ENCODE assay signal across 9 cellular contexts in genomic region chr5:73160239-73160671, GRCh38. TPM values are rescaled to one million over a fixed set of nuclear protein-coding genes. Genes with fewer than 3 reads are reported as not detected.
DNase-seq lines count a peak whose midpoint lies in the region; ATAC-seq and TF ChIP-seq lines count a peak whose summit lies in the region.
"Had no signal": no experiment of that assay in that cellular context is flagged by ENCODE, and none has a peak within 500 bp of the region (broad histone marks: within the 10 kb centered on the region; RNA-seq: fewer than 3 reads in every experiment).

No MANE protein-coding gene starts in this region.

- intact Hi-C loops in head of caudate nucleus (cut with DNase I) (no loop called here), spleen (cut with DNase I; ENCODE audit: low total_unique reads) (no loop called here), body of pancreas (cut with DNase I) (no loop called here)

- no peaks in the 10 kb centered on the region for H3K36me3 ChIP-seq in spleen
- no peaks in the 10 kb centered on the region for H3K36me3 ChIP-seq in body of pancreas (replicated peaks in 1 of 2; ENCODE audit: insufficient read depth in 1 of 2, low read depth in 2 of 2)

- no peaks in the 10 kb centered on the region for H3K9me3 Mint-ChIP-seq in activated naive CD8-positive, alpha-beta T cell (ENCODE audit: low read depth)

- H3K4me3 ChIP-seq in spleen (no peak overlapping the region), body of pancreas (no peak overlapping the region)

- no peaks in the 10 kb centered on the region for H3K9me3 ChIP-seq in spleen
- no peaks in the 10 kb centered on the region for H3K9me3 ChIP-seq in body of pancreas

- DNase-seq in A172 (ENCODE audit: low spot score) (peak; percentile 13), MV-4-11 (lab: John Stamatoyannopoulos, UW) (peak; percentile 98), head of caudate nucleus (no peak), spleen (no peak), body of pancreas (no peak)

- peaks cover 0 to 16% (median 3%) of the 10 kb centered on the region in 6 donors for H3K4me1 ChIP-seq in spleen
- no peaks in the 10 kb centered on the region for H3K4me1 ChIP-seq in body of pancreas

- H3K4me3 Mint-ChIP-seq in activated naive CD8-positive, alpha-beta T cell = peak overlapping the region; percentile 25

- no peak overlapping the region for H3K27ac ChIP-seq in spleen
- no peak overlapping the region for H3K27ac ChIP-seq in body of pancreas

- ATAC-seq in GM21381 (IDR thresholded peaks at IDR 0.05; ENCODE audit: unreplicated experiment) = peak; percentile 95
- ATAC-seq in HG02571 (IDR thresholded peaks at IDR 0.05; ENCODE audit: unreplicated experiment) = no peak
- ATAC-seq in body of pancreas = no peak

- no peak for TF ChIP-seq POLR2A in spleen (IDR thresholded peaks at IDR 0.05)
- no peak for TF ChIP-seq POLR2A in body of pancreas (IDR thresholded peaks at IDR 0.05)

- H3K4me1 Mint-ChIP-seq in activated naive CD8-positive, alpha-beta T cell (ENCODE audit: low read depth) = peaks cover 35% of the 10 kb centered on the region

- WGBS in spleen, 5 donors = 16 to 35% (median 24%) methylated on average over 4 of the region's 4 CpGs
- WGBS in body of pancreas, 2 donors = 65 to 68% methylated on average over 4 of the region's 4 CpGs

- H3K27ac Mint-ChIP-seq in activated naive CD8-positive, alpha-beta T cell = peak overlapping the region; percentile 5

- H3K27me3 ChIP-seq in spleen (replicated peaks in 1 of 7) = peaks cover 0 to 91% (median 12%) of the 10 kb centered on the region in 7 donors
- H3K27me3 ChIP-seq in body of pancreas = no peaks in the 10 kb centered on the region

- peaks cover 49% of the 10 kb centered on the region for H3K27me3 Mint-ChIP-seq in activated naive CD8-positive, alpha-beta T cell

- no peaks in the 10 kb centered on the region for H3K36me3 Mint-ChIP-seq in activated naive CD8-positive, alpha-beta T cell

- TF ChIP-seq CTCF in spleen (IDR thresholded peaks at IDR 0.05 in 8 of 11, conservative IDR thresholded peaks at IDR 0.05 in 3 of 11) (no peak), body of pancreas (IDR thresholded peaks at IDR 0.05) (no peak)

RNA-seq across cellular contexts. Expression of gene TMEM174, which starts 12.7 kb away (rescaled TPM):
- total RNA-seq in A172 (2014; rRNA removed; shearing (Covaris generic)) = not detected in 2 replicates
- not detected for total RNA-seq in spleen
- polyA plus RNA-seq in spleen = not detected
- not detected for total RNA-seq in body of pancreas
- total RNA-seq: mononuclear cell had no signal

RNA-seq across cellular contexts. Expression of gene TMEM171, which starts 39.9 kb away (rescaled TPM):
- 15.7 and 23.5 TPM in 2 replicates for total RNA-seq in A172 (2014; rRNA removed; shearing (Covaris generic))
- total RNA-seq in spleen (10 to 100 TPM; 11.5 to 38.0 (median 23.3) TPM), body of pancreas (1 to 10 TPM in 1 of 2 donors, not detected in 1; 1.8 TPM)
- 1 to 10 TPM; 1.9 to 9.1 (median 2.6) TPM for polyA plus RNA-seq in spleen
- total RNA-seq: mononuclear cell had no signal

Comparison
In these comparisons a context has a peak if more than half of its experiments do, and no peak if none do; other contexts are left out.
1. DNase-seq: peak in A172 (single experiment) and MV-4-11 (single experiment); none in head of caudate nucleus (0 of 42), spleen (single experiment) and body of pancreas (0 of 4).